ENCODE assay signal across 24 cellular contexts in genomic region chr14:44530482-44530881, GRCh38. TPM values are rescaled to one million over a fixed set of nuclear protein-coding genes. Genes with fewer than 3 reads are reported as not detected.
"Had no signal": no experiment of that assay in that cellular context is flagged by ENCODE, and none has a peak within 500 bp of the region (broad histone marks: within the 10 kb centered on the region; RNA-seq: fewer than 3 reads in every experiment).

No MANE protein-coding gene starts in this region.

- H3K27ac ChIP-seq: SK-N-MC, VCaP had no signal

- ATAC-seq: activated T-helper 17 cell treated with anti-CD3 and anti-CD28 coated beads, Interleukin-2, amount 50 U/mL, for 72 hours; K562; Right ventricle myocardium inferior; T-cell had no signal

- H3K4me3 ChIP-seq: K562, SK-N-MC had no signal

- DNase-seq: activated CD4-positive, alpha-beta memory T cell treated with anti-CD3 and anti-CD28 coated beads for 36 hours; activated CD4-positive, alpha-beta T cell treated with anti-CD3 and anti-CD28 coated beads, Interleukin-2, amount 10 ng/mL, durations not matched to agents 7 days and 5 days; activated CD4-positive, CD25-positive, alpha-beta regulatory T cell; activated CD8-positive, alpha-beta memory T cell treated with anti-CD3 and anti-CD28 coated beads for 24 hours; activated gamma-delta T cell; activated naive CD4-positive, alpha-beta T cell treated with anti-CD3 and anti-CD28 coated beads for 36 hours; activated T-cell treated with anti-CD3 and anti-CD28 coated beads for 4 hours; activated T-cell treated with anti-CD3 and anti-CD28 coated beads, Interleukin-2, amount 50 U/mL, for 48 hours; Kasumi-1; NCI-H1048; NCI-H146; NCI-H187 treated with DMSO at 0.1 percent for 48 hours; NCI-H2081 treated with DMSO at 0.1 percent for 48 hours; NCI-H446 treated with DMSO at 0.1 percent for 48 hours; NCI-H748 treated with DMSO at 0.1 percent for 48 hours; NK-92 treated with Interleukin-12 subunit alpha and Interleukin-12 subunit beta, amount 100 ng/mL, for 24 hours; T-cell; T-helper 2 cell had no signal

RNA-seq across cellular contexts. Expression of gene FSCB, which starts 23.4 kb away (rescaled TPM):
- total RNA-seq: activated CD4-positive, alpha-beta memory T cell treated with anti-CD3 and anti-CD28 coated beads for 36 hours; activated CD4-positive, alpha-beta T cell treated with anti-CD3 and anti-CD28 coated beads, Interleukin-2, amount 10 ng/mL, durations not matched to agents 7 days and 5 days; activated naive CD4-positive, alpha-beta T cell treated with anti-CD3 and anti-CD28 coated beads for 36 hours; activated T-helper 17 cell treated with anti-CD3 and anti-CD28 coated beads, Interleukin-2, amount 50 U/mL, for 72 hours; cardiac septum; K562; Right ventricle myocardium inferior; T-cell had no signal
